In the genomic region with DNA sequence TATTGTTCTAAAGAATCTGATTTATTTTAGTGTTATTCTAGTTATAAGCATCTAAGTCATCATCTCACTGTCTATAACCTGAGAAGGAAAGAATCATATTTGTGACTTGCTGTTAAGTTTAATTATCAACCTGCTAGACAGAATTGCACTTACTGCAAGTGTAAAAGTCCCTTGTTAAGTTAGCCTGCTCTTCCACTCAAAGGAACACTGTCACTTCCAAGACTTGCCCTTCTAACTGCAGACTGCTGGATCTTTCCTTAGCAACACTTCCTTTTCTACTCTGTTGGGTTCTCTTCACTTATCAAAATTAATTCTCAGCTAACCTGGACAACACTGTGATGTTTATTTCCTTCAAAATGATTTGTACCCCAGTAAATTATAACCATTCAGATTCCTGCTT, we compare ENCODE assay signal across 22 cellular contexts.
"Had no signal": no experiment of that assay in that cellular context is flagged by ENCODE, and none has a peak within 500 bp of the region (broad histone marks: within the 10 kb centered on the region; RNA-seq: fewer than 3 reads in every experiment).

No MANE protein-coding gene starts in this region.

- H3K4me3 ChIP-seq: coronary artery, gastroesophageal sphincter, left ventricle myocardium inferior, neural progenitor cell, right lobe of liver, spleen, tibial artery had no signal

- H3K4me3 Mint-ChIP-seq: activated naive CD4-positive, alpha-beta T cell treated with anti-CD3 and anti-CD28 coated beads, Interleukin-2, amount 10 ng/mL, durations not matched to agents 7 days and 5 days; activated naive CD8-positive, alpha-beta T cell treated with anti-CD3 and anti-CD28 coated beads, Interleukin-2, amount 50 U/mL, for 24 hours; brain; neural progenitor cell; stimulated activated memory B cell treated with anti-CD40 and anti-IgM and Interleukin-4, amounts not matched to agents 10 μg/mL and 1 μg/mL and 100 μg/mL, for 72 hours had no signal

- H3K27ac ChIP-seq: coronary artery, gastroesophageal sphincter, left ventricle myocardium inferior, neural progenitor cell, right lobe of liver, spleen, tibial artery had no signal

- DNase-seq: activated CD4-positive, alpha-beta T cell treated with anti-CD3 and anti-CD28 coated beads, Interleukin-2, amount 50 U/mL, for 1 hour; activated CD8-positive, alpha-beta memory T cell treated with anti-CD3 and anti-CD28 coated beads, Interleukin-2, amount 50 U/mL, for 4 hours; activated effector memory CD4-positive, alpha-beta T cell treated with Interleukin-2 at 50 U/mL for 16 hours; activated naive CD4-positive, alpha-beta T cell treated with anti-CD3 and anti-CD28 coated beads, Interleukin-2, amount 10 ng/mL, durations not matched to agents 7 days and 5 days; activated naive CD8-positive, alpha-beta T cell treated with anti-CD3 and anti-CD28 coated beads, Interleukin-2, amount 50 U/mL, for 24 hours; activated T-cell treated with anti-CD3 and anti-CD28 coated beads, Interleukin-2, amount 50 U/mL, for 48 hours; anterior cingulate cortex; caudate nucleus; left ventricle myocardium inferior; mammary epithelial cell; right lobe of liver; spleen; stimulated activated CD4-positive, alpha-beta T cell treated with anti-CD3 and anti-CD28 coated beads, Interleukin-4, amount 100 ng/mL, for 4 hours; T1000; tibial artery had no signal

- H2AFZ ChIP-seq: neural progenitor cell had no signal

- H3K4me1 ChIP-seq: gastroesophageal sphincter, left ventricle myocardium inferior, right lobe of liver, spleen, tibial artery had no signal

- H3K9me3 ChIP-seq: gastroesophageal sphincter, left ventricle myocardium inferior, right lobe of liver, spleen, tibial artery had no signal

- H3K27ac Mint-ChIP-seq: activated naive CD4-positive, alpha-beta T cell treated with anti-CD3 and anti-CD28 coated beads, Interleukin-2, amount 10 ng/mL, durations not matched to agents 7 days and 5 days; activated naive CD8-positive, alpha-beta T cell treated with anti-CD3 and anti-CD28 coated beads, Interleukin-2, amount 50 U/mL, for 24 hours; neural progenitor cell; stimulated activated memory B cell treated with anti-CD40 and anti-IgM and Interleukin-4, amounts not matched to agents 10 μg/mL and 1 μg/mL and 100 μg/mL, for 72 hours had no signal

- H3K4me1 Mint-ChIP-seq: activated naive CD4-positive, alpha-beta T cell treated with anti-CD3 and anti-CD28 coated beads, Interleukin-2, amount 10 ng/mL, durations not matched to agents 7 days and 5 days; activated naive CD8-positive, alpha-beta T cell treated with anti-CD3 and anti-CD28 coated beads, Interleukin-2, amount 50 U/mL, for 24 hours; neural progenitor cell; stimulated activated memory B cell treated with anti-CD40 and anti-IgM and Interleukin-4, amounts not matched to agents 10 μg/mL and 1 μg/mL and 100 μg/mL, for 72 hours had no signal

- H3K9me3 Mint-ChIP-seq: neural progenitor cell had no signal

- FAIRE-seq: islet of Langerhans had no signal

- ATAC-seq: activated naive CD8-positive, alpha-beta T cell treated with anti-CD3 and anti-CD28 coated beads, Interleukin-2, amount 50 U/mL, for 24 hours; esophagus mucosa; gastroesophageal sphincter; right lobe of liver; stimulated activated memory B cell treated with anti-CD40 and anti-IgM and Interleukin-4, amounts not matched to agents 10 μg/mL and 1 μg/mL and 100 μg/mL, for 72 hours had no signal

- H3K27me3 Mint-ChIP-seq: activated naive CD4-positive, alpha-beta T cell treated with anti-CD3 and anti-CD28 coated beads, Interleukin-2, amount 10 ng/mL, durations not matched to agents 7 days and 5 days; activated naive CD8-positive, alpha-beta T cell treated with anti-CD3 and anti-CD28 coated beads, Interleukin-2, amount 50 U/mL, for 24 hours; stimulated activated memory B cell treated with anti-CD40 and anti-IgM and Interleukin-4, amounts not matched to agents 10 μg/mL and 1 μg/mL and 100 μg/mL, for 72 hours had no signal

- H3K36me3 Mint-ChIP-seq: activated naive CD4-positive, alpha-beta T cell treated with anti-CD3 and anti-CD28 coated beads, Interleukin-2, amount 10 ng/mL, durations not matched to agents 7 days and 5 days; brain; neural progenitor cell; stimulated activated memory B cell treated with anti-CD40 and anti-IgM and Interleukin-4, amounts not matched to agents 10 μg/mL and 1 μg/mL and 100 μg/mL, for 72 hours had no signal

- H3K4me2 ChIP-seq: neural progenitor cell had no signal

- H3K9ac ChIP-seq: neural progenitor cell had no signal

- H3K36me3 ChIP-seq: gastroesophageal sphincter, left ventricle myocardium inferior, neural progenitor cell, right lobe of liver, spleen, tibial artery had no signal

- H3K27me3 ChIP-seq: gastroesophageal sphincter, neural progenitor cell, right lobe of liver, spleen, tibial artery had no signal
